ENCODE assay signal across 11 cellular contexts in the genomic region with DNA sequence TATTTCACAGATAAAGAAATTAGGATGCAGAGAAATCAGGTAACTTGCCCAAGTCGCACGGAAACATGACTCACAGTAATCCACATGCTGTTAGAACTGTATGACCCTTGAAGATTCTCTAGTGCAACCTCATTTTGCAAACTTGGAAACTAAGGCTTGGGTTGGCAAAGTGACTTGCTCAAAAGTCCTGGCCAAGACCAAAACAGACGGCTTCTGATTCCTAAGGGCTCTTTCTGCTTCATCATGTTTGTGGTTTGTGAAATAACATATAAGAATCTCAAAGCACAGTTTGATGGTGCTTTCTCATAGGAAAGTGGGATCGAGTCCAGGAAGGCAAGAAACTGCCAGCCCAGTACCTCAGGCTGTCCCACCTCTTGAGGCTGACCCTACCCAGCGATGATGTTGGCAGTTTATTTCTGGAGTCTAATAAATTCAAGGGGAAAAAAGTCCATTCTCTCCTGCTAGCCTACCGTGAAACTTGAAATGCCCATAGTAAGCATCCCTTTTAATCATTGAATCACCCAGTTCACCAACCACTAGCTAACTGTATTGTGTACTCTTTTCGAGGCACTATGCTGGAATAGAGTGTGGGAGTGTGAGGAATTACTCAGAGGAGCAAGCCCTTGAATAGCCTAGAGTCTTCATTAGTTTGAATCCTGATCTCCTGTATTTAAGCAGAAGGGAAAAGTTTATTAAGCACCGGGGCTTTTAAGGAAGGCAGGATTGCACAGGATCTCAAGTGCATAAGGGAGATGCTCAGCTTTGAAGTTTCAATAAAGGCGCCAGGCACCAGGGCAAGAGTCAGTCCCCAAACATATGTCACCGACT. TPM values are rescaled to one million over a fixed set of nuclear protein-coding genes. Genes with fewer than 3 reads are reported as not detected.
DNase-seq lines count a peak whose midpoint lies in the region; ATAC-seq, FAIRE-seq and TF ChIP-seq lines count a peak whose summit lies in the region.
"Had no signal": no experiment of that assay in that cellular context is flagged by ENCODE, and none has a peak within 500 bp of the region (broad histone marks: within the 10 kb centered on the region; RNA-seq: fewer than 3 reads in every experiment).

No MANE protein-coding gene starts in this region.

- H3K27me3 ChIP-seq in hepatocyte: peaks cover 19% of the 10 kb centered on the region
- H3K27me3 ChIP-seq in thyroid gland: no peaks in the 10 kb centered on the region
- H3K27me3 ChIP-seq in left ventricle myocardium inferior (ENCODE audit: low read depth): peaks cover 88% of the 10 kb centered on the region

- no peaks in the 10 kb centered on the region for H3K36me3 ChIP-seq in hepatocyte (replicated peaks; ENCODE audit: insufficient read depth, low read depth)
- no peaks in the 10 kb centered on the region for H3K36me3 ChIP-seq in kidney (ENCODE audit: control insufficient read depth in 1 of 2, insufficient read depth in 2 of 2, low read length in 2 of 2)
- H3K36me3 ChIP-seq in thyroid gland: no peaks in the 10 kb centered on the region
- no peaks in the 10 kb centered on the region for H3K36me3 ChIP-seq in left ventricle myocardium inferior

- TF ChIP-seq POLR2A in thyroid gland (IDR thresholded peaks at IDR 0.05): no peak

- H3K27ac Mint-ChIP-seq in activated T-cell treated with anti-CD3 and anti-CD28 coated beads, Interleukin-2, amount 50 U/mL, for 72 hours: peak overlapping the region; percentile 83

- H3K27me3 Mint-ChIP-seq in activated T-cell treated with anti-CD3 and anti-CD28 coated beads, Interleukin-2, amount 50 U/mL, for 72 hours (ENCODE audit: low read depth): peaks cover 6% of the 10 kb centered on the region

- peaks cover 76% of the 10 kb centered on the region for H3K4me1 Mint-ChIP-seq in activated T-cell treated with anti-CD3 and anti-CD28 coated beads, Interleukin-2, amount 50 U/mL, for 72 hours (ENCODE audit: low read depth)

- H3K9me3 ChIP-seq in hepatocyte (ENCODE audit: low read depth) (no peaks in the 10 kb centered on the region), kidney (ENCODE audit: control insufficient read depth in 1 of 2, low read length in 2 of 2) (no peaks in the 10 kb centered on the region), thyroid gland (no peaks in the 10 kb centered on the region), left ventricle myocardium inferior (replicated peaks) (peaks cover 6% of the 10 kb centered on the region)

- ATAC-seq in activated T-cell treated with anti-CD3 and anti-CD28 coated beads, Interleukin-2, amount 50 U/mL, for 72 hours (replicated peaks in 1 of 2): peak; percentile 27 to 36
- ATAC-seq in HG02642 (IDR thresholded peaks at IDR 0.05; ENCODE audit: poor library complexity, unreplicated experiment): no peak

- 68% methylated on average over 10 of the region's 10 CpGs for WGBS in hepatocyte (ENCODE audit: low lambda C conversion rate, missing lambda C conversion rate)
- 59 to 66% methylated on average over 9 to 10 of the region's 10 CpGs for WGBS in thyroid gland, 2 donors

- no peaks in the 10 kb centered on the region for H4K20me1 ChIP-seq in hepatocyte (ENCODE audit: insufficient read depth, poor library complexity, severe bottlenecking)

- peak overlapping the region; percentile 9; the same call in 1 of the 2 replicates for H3K4me3 ChIP-seq in AG09309 (ENCODE audit: control insufficient read depth, low read depth, low read length)
- no peak overlapping the region for H3K4me3 ChIP-seq in hepatocyte
- H3K4me3 ChIP-seq in kidney (ENCODE audit: low read length in 2 of 2): no peak overlapping the region
- H3K4me3 ChIP-seq in thyroid gland (replicated peaks in 1 of 3): no peak overlapping the region
- H3K4me3 ChIP-seq in left ventricle myocardium inferior: no peak overlapping the region

- H3K9me3 Mint-ChIP-seq in activated T-cell treated with anti-CD3 and anti-CD28 coated beads, Interleukin-2, amount 50 U/mL, for 72 hours: peaks cover 4 to 6% of the 10 kb centered on the region in 2 donors

- H3K4me3 Mint-ChIP-seq in activated T-cell treated with anti-CD3 and anti-CD28 coated beads, Interleukin-2, amount 50 U/mL, for 72 hours: peak overlapping the region; percentile 82 to 85

- DNase-seq in AG09309 (ENCODE audit: low read depth) (peak; percentile 91), GM19239 (ENCODE audit: insufficient read length, low spot score) (no peak), hepatocyte (ENCODE audit: low spot score) (no peak), kidney (no peak), thyroid gland (no peak), left ventricle myocardium inferior (no peak)
- peak in 1 of 2 donors; percentile 31 for DNase-seq in activated T-cell treated with anti-CD3 and anti-CD28 coated beads, Interleukin-2, amount 50 U/mL, for 72 hours

- intact Hi-C loops in kidney (cut with DNase I): loop anchor here (10.0 kb wide), 1 partner anchor 150 kb away; no protein-coding TSS in a partner anchor
- intact Hi-C loops in thyroid gland (cut with DNase I): loop anchor here (10.0 kb wide), 1 partner anchor 310 kb away; a partner anchor contains a TSS
- intact Hi-C loops in left ventricle myocardium inferior (cut with micrococcal nuclease): no loop called here

- peak overlapping the region; percentile 47 for H3K4me2 ChIP-seq in hepatocyte

- no peaks in the 10 kb centered on the region for H3K79me2 ChIP-seq in hepatocyte

- H3K9ac ChIP-seq in kidney (ENCODE audit: low read length in 2 of 2): no peak overlapping the region

- TF ChIP-seq CTCF in AG09309 (IDR thresholded peaks at IDR 0.05; ENCODE audit: control insufficient read depth, insufficient read depth, low read depth, low read length, missing control alignments): no peak
- no peak for TF ChIP-seq CTCF in hepatocyte (IDR thresholded peaks at IDR 0.05; ENCODE audit: poor library complexity)
- TF ChIP-seq CTCF in kidney (IDR thresholded peaks at IDR 0.05; ENCODE audit: borderline replicate concordance, extremely low read depth, insufficient read depth): no peak
- TF ChIP-seq CTCF in thyroid gland (IDR thresholded peaks at IDR 0.05): no peak
- no peak for TF ChIP-seq CTCF in left ventricle myocardium inferior (IDR thresholded peaks at IDR 0.05; ENCODE audit: borderline replicate concordance)

- H3K9me2 ChIP-seq in hepatocyte (replicated peaks; ENCODE audit: insufficient read depth): no peaks in the 10 kb centered on the region

- no peak overlapping the region for H2AFZ ChIP-seq in hepatocyte

- FAIRE-seq in GM19239 (lab: Jason Lieb, UNC): peak; percentile 4
- no peak for FAIRE-seq in kidney (lab: Jason Lieb, UNC)
- FAIRE-seq: bronchial epithelial cell had no signal

- H3K27ac ChIP-seq in hepatocyte (no peak overlapping the region), kidney (ENCODE audit: low read depth in 2 of 2, low read length in 2 of 2) (no peak overlapping the region), thyroid gland (no peak overlapping the region), left ventricle myocardium inferior (replicated peaks) (no peak overlapping the region)

- H3K4me1 ChIP-seq in hepatocyte (ENCODE audit: insufficient read depth): no peaks in the 10 kb centered on the region
- peaks cover 0 to 4% of the 10 kb centered on the region in 2 donors for H3K4me1 ChIP-seq in kidney (ENCODE audit: control insufficient read depth in 1 of 2, insufficient read depth in 1 of 2, low read depth in 1 of 2, low read length in 2 of 2)
- H3K4me1 ChIP-seq in thyroid gland: no peaks in the 10 kb centered on the region
- peaks cover 4% of the 10 kb centered on the region for H3K4me1 ChIP-seq in left ventricle myocardium inferior

- peaks cover 10 to 11% of the 10 kb centered on the region in 2 donors for H3K36me3 Mint-ChIP-seq in activated T-cell treated with anti-CD3 and anti-CD28 coated beads, Interleukin-2, amount 50 U/mL, for 72 hours (ENCODE audit: insufficient read depth in 2 of 2)

RNA-seq across cellular contexts. Expression of a gene that starts 14.1 kb away (rescaled TPM):
- total RNA-seq in activated T-cell treated with anti-CD3 and anti-CD28 coated beads, Interleukin-2, amount 50 U/mL, for 72 hours: 1 to 10 TPM; 1.3 to 2.3 TPM
- not detected in 2 replicates for total RNA-seq in hepatocyte
- polyA plus RNA-seq in hepatocyte: 0.66 and 0.91 TPM in 2 replicates
- 1.9 TPM for total RNA-seq in kidney
- polyA plus RNA-seq in kidney (ENCODE audit: insufficient read depth, low read depth, low replicate concordance): 4.3 TPM
- total RNA-seq in thyroid gland: 1 to 10 TPM in 1 of 4 donors, under 1 TPM in 1, not detected in 2; 0.33 to 2.4 TPM
- total RNA-seq in left ventricle myocardium inferior: not detected
- total RNA-seq: bronchial epithelial cell; G401; T-helper 1 cell treated with Interleukin-12 subunit alpha and Interleukin-12 subunit beta and Interleukin-4 antibody, amounts not matched to agents 30 ng/mL and 1 ng/mL, for 36 hours had no signal
